Comparison of ENCODE assay signal across 24 cellular contexts in the genomic region with DNA sequence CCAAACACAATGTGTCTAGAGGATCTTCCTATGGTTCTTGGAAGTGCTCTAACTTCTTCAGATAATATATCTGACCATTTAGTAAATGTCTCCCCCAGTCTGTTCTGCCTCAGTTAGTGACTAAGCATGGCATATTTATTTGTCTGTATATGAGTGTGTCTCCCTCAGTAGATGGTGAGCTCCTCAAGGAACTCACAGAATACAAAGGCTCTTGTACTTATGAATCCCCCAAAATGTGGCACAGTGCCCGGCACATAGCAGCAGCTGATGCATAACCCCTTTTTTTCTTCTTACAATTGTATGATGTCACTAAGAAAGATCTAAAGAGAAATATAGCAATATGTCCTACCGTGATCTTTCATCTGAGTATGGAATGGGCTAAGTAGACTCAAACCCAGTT.
"Had no signal": no experiment of that assay in that cellular context is flagged by ENCODE, and none has a peak within 500 bp of the region (broad histone marks: within the 10 kb centered on the region; RNA-seq: fewer than 3 reads in every experiment).

No MANE protein-coding gene starts in this region.

- H3K4me1 ChIP-seq: colonic mucosa, esophagus squamous epithelium, neural progenitor cell, right lobe of liver, testis, vagina had no signal

- H3K4me3 ChIP-seq: colonic mucosa, esophagus squamous epithelium, neural progenitor cell, right lobe of liver, smooth muscle cell, testis, vagina had no signal

- H3K27me3 ChIP-seq: colonic mucosa, esophagus squamous epithelium, neural progenitor cell, right lobe of liver, testis, vagina had no signal

- ATAC-seq: activated CD8-positive, alpha-beta T cell treated with anti-CD3 and anti-CD28 coated beads, Interleukin-2, amount 10 ng/mL, durations not matched to agents 7 days and 5 days; activated naive CD8-positive, alpha-beta T cell treated with anti-CD3 and anti-CD28 coated beads, Interleukin-2, amount 50 U/mL, for 24 hours; left cardiac atrium; naive thymus-derived CD4-positive, alpha-beta T cell; right lobe of liver; stimulated activated naive B cell treated with anti-CD40 and anti-IgM and Interleukin-4, amounts not matched to agents 10 μg/mL and 1 μg/mL and 100 μg/mL, for 72 hours had no signal

- DNase-seq: activated CD4-positive, alpha-beta T cell treated with anti-CD3 and anti-CD28 coated beads, Interleukin-2, amount 50 U/mL, for 1 hour; activated CD4-positive, CD25-positive, alpha-beta regulatory T cell treated with anti-CD3 and anti-CD28 coated beads, Interleukin-2, amount 50 U/mL, for 72 hours; activated CD8-positive, alpha-beta T cell treated with anti-CD3 and anti-CD28 coated beads, Interleukin-2, amount 10 ng/mL, durations not matched to agents 7 days and 5 days; activated gamma-delta T cell; activated naive CD4-positive, alpha-beta T cell treated with anti-CD3 and anti-CD28 coated beads, Interleukin-2, amount 50 U/mL, for 16 hours; activated naive CD8-positive, alpha-beta T cell treated with anti-CD3 and anti-CD28 coated beads, Interleukin-2, amount 50 U/mL, for 24 hours; colonic mucosa; esophagus squamous epithelium; foreskin melanocyte; glutamatergic neuron; hippocampal formation; left cardiac atrium; naive thymus-derived CD4-positive, alpha-beta T cell; posterior cingulate gyrus; right lobe of liver; stimulated activated CD4-positive, alpha-beta T cell treated with anti-CD3 and anti-CD28 coated beads, Interleukin-2, amount 100 ng/mL, for 48 hours; stimulated activated CD8-positive, alpha-beta memory T cell treated with anti-CD3 and anti-CD28 coated beads, Interleukin-4, amount 100 ng/mL, for 48 hours; stimulated activated naive B cell treated with anti-CD40 and anti-IgM and Interleukin-4, amounts not matched to agents 10 μg/mL and 1 μg/mL and 100 μg/mL, for 72 hours; T-helper 1 cell; testis; WERI-Rb-1 had no signal

- H3K9me3 ChIP-seq: colonic mucosa, esophagus squamous epithelium, right lobe of liver, testis, vagina had no signal

- H3K27ac ChIP-seq: colonic mucosa, esophagus squamous epithelium, neural progenitor cell, right lobe of liver, testis, vagina, WERI-Rb-1 had no signal

- H3K36me3 ChIP-seq: colonic mucosa, esophagus squamous epithelium, neural progenitor cell, right lobe of liver, vagina, WERI-Rb-1 had no signal
